In genomic region chr4:56531823-56532222, GRCh38 we compare ENCODE assay signal across 14 cellular contexts. TPM values are rescaled to one million over a fixed set of nuclear protein-coding genes. Genes with fewer than 3 reads are reported as not detected.
DNase-seq lines count a peak whose midpoint lies in the region; ATAC-seq, FAIRE-seq and TF ChIP-seq lines count a peak whose summit lies in the region.
"Had no signal": no experiment of that assay in that cellular context is flagged by ENCODE, and none has a peak within 500 bp of the region (broad histone marks: within the 10 kb centered on the region; RNA-seq: fewer than 3 reads in every experiment).

No MANE protein-coding gene starts in this region.

- H3K4me3 ChIP-seq in IMR-90 (ENCODE audit: insufficient read depth, low read depth, low read length): no peak overlapping the region
- peak overlapping the region; percentile 95 for H3K4me3 ChIP-seq in SK-N-MC
- peak overlapping the region; percentile 67; the same call in 1 of the 2 replicates for H3K4me3 ChIP-seq in K562
- no peak overlapping the region for H3K4me3 ChIP-seq in small intestine (ENCODE audit: low read depth in 1 of 2, low read length in 2 of 2)

- peaks cover 21% of the 10 kb centered on the region for H3K27me3 Mint-ChIP-seq in activated CD4-positive, alpha-beta T cell treated with anti-CD3 and anti-CD28 coated beads, Interleukin-2, amount 10 ng/mL, durations not matched to agents 24 days and 14 days

- no peaks in the 10 kb centered on the region for H3K9me3 Mint-ChIP-seq in activated CD4-positive, alpha-beta T cell treated with anti-CD3 and anti-CD28 coated beads, Interleukin-2, amount 10 ng/mL, durations not matched to agents 24 days and 14 days
- H3K9me3 Mint-ChIP-seq: H9 had no signal

- H3K4me1 Mint-ChIP-seq in activated CD4-positive, alpha-beta T cell treated with anti-CD3 and anti-CD28 coated beads, Interleukin-2, amount 10 ng/mL, durations not matched to agents 24 days and 14 days: no peaks in the 10 kb centered on the region

- no peaks in the 10 kb centered on the region; the same call in 1 of the 2 replicates for H3K9me1 ChIP-seq in IMR-90 (ENCODE audit: insufficient read depth, low read length)
- no peaks in the 10 kb centered on the region for H3K9me1 ChIP-seq in K562 (ENCODE audit: control insufficient read depth, insufficient read depth, low read length)

- no peaks in the 10 kb centered on the region; a peak in 1 of 4 replicates for H3K79me1 ChIP-seq in IMR-90 (ENCODE audit: low read depth in 1 of 2, low read length in 2 of 2)

- no peak overlapping the region for H4K8ac ChIP-seq in IMR-90 (ENCODE audit: low read depth in 2 of 2, low read length in 2 of 2)

- H3K9me3 ChIP-seq in IMR-90 (ENCODE audit: control insufficient read depth, insufficient read depth, low read length): no peaks in the 10 kb centered on the region
- no peaks in the 10 kb centered on the region for H3K9me3 ChIP-seq in SK-N-MC (ENCODE audit: low read depth, low read length)
- no peaks in the 10 kb centered on the region; the same call in 1 of the 2 replicates for H3K9me3 ChIP-seq in K562 (replicated peaks; ENCODE audit: control insufficient read depth, insufficient read depth, low read depth, low read length)
- H3K9me3 ChIP-seq in small intestine (ENCODE audit: control insufficient read depth, low read depth): no peaks in the 10 kb centered on the region

- H2BK5ac ChIP-seq in IMR-90 (ENCODE audit: low read depth, low read length, poor library complexity, severe bottlenecking): no peak overlapping the region

- peak overlapping the region; percentile 78; the same call in 1 of the 2 replicates for H3K4me2 ChIP-seq in IMR-90 (ENCODE audit: low read depth, low read length)
- peak overlapping the region; percentile 99 for H3K4me2 ChIP-seq in K562 (ENCODE audit: insufficient read depth, low read length)

- BruUV-seq in IMR-90 (replicated peaks; lab: Mats Ljungman, UMichigan) (no TSS peak), K562 (replicated peaks; lab: Mats Ljungman, UMichigan) (no TSS peak)

- no peak overlapping the region for H3K27ac ChIP-seq in IMR-90 (ENCODE audit: insufficient read depth, low read length)
- H3K27ac ChIP-seq in SK-N-MC: no peak overlapping the region
- H3K27ac ChIP-seq in K562 (ENCODE audit: extremely low read depth, low read depth, low read length): no peak overlapping the region; the same call in 1 of the 3 replicates
- H3K27ac ChIP-seq in small intestine (ENCODE audit: low read depth in 1 of 2, low read length in 1 of 2): no peak overlapping the region
- H3K27ac ChIP-seq: C4-2B had no signal

- H3K27me3 ChIP-seq in IMR-90 (ENCODE audit: control insufficient read depth, insufficient read depth, low read length) (peaks cover 2% of the 10 kb centered on the region; the same call in 1 of the 2 replicates), K562 (ENCODE audit: control insufficient read depth in 2 of 2, insufficient read depth in 2 of 2, low read length in 2 of 2) (no peaks in the 10 kb centered on the region), small intestine (ENCODE audit: control insufficient read depth in 2 of 2, insufficient read depth in 2 of 2, low read length in 2 of 2) (peaks cover 0 to 3% of the 10 kb centered on the region in 2 donors)

- H3K36me3 ChIP-seq in IMR-90 (ENCODE audit: control insufficient read depth, insufficient read depth, low read length): no peaks in the 10 kb centered on the region
- no peaks in the 10 kb centered on the region for H3K36me3 ChIP-seq in SK-N-MC (ENCODE audit: insufficient read depth, low read length)
- no peaks in the 10 kb centered on the region for H3K36me3 ChIP-seq in K562 (ENCODE audit: control insufficient read depth, insufficient read depth, low read length)
- no peaks in the 10 kb centered on the region for H3K36me3 ChIP-seq in small intestine (ENCODE audit: control insufficient read depth in 2 of 2, insufficient read depth in 2 of 2, low read length in 2 of 2)

- peaks cover 17% of the 10 kb centered on the region; the same call in 2 of the 3 replicates for H3K79me2 ChIP-seq in K562 (ENCODE audit: control insufficient read depth, insufficient read depth, low read length)

- no peak overlapping the region for H4K5ac ChIP-seq in IMR-90 (ENCODE audit: low read depth, low read length)

- 92% methylated on average over 4 of the region's 4 CpGs; no CpG with 5 or more reads in 1 of the 2 experiments for WGBS in IMR-90 (ENCODE audit: extremely low coverage in 2 of 2, insufficient read length in 1 of 2), 2 experiments
- WGBS in K562 (ENCODE audit: insufficient coverage, low coverage, missing lambda C conversion rate): 15% methylated on average over 4 of the region's 4 CpGs
- 79 to 84% (median 81%) methylated on average over 4 of the region's 4 CpGs for WGBS in small intestine, 3 donors

- H4K20me1 ChIP-seq in IMR-90 (ENCODE audit: insufficient read depth, low read length) (no peaks in the 10 kb centered on the region), K562 (replicated peaks; ENCODE audit: control insufficient read depth, insufficient read depth, low read length) (no peaks in the 10 kb centered on the region)

- TF ChIP-seq EP300 in K562 (IDR thresholded peaks at IDR 0.05; ENCODE audit: low read length): no peak

- H3K9ac ChIP-seq in IMR-90 (ENCODE audit: low read depth, low read length): no peak overlapping the region
- no peak overlapping the region for H3K9ac ChIP-seq in SK-N-MC (ENCODE audit: insufficient read length)
- peak overlapping the region; percentile 17 to 94; a peak in 3 of 4 replicates for H3K9ac ChIP-seq in K562 (ENCODE audit: insufficient read depth in 1 of 2, low read depth in 2 of 2, low read length in 2 of 2)

- H2BK20ac ChIP-seq in IMR-90 (ENCODE audit: low read depth, low read length): no peak overlapping the region

- no peak for TF ChIP-seq POLR2A in IMR-90 (IDR thresholded peaks at IDR 0.05; ENCODE audit: low read depth, low read length)
- TF ChIP-seq POLR2A in K562 (conservative IDR thresholded peaks at IDR 0.05): no peak

- no peak overlapping the region for H3K56ac ChIP-seq in IMR-90 (ENCODE audit: extremely low read depth, insufficient read depth, low read length)

- DNase-seq in IMR-90: no peak
- DNase-seq in SK-N-MC (ENCODE audit: low read depth, low spot score): no peak
- DNase-seq in K562 (ENCODE audit: extremely low read depth in 1 of 4, low spot score in 3 of 4): peak in 2 of 4 experiments; percentile 43 to 57
- DNase-seq in small intestine: peak; percentile 18
- DNase-seq in midbrain (lab: John Stamatoyannopoulos, UW): no peak
- DNase-seq in occipital lobe (lab: John Stamatoyannopoulos, UW): no peak
- DNase-seq in SW 1271 (lab: John Stamatoyannopoulos, UW): no peak
- no peak for DNase-seq in activated CD4-positive, alpha-beta T cell treated with anti-CD3 and anti-CD28 coated beads, Interleukin-2, amount 10 ng/mL, durations not matched to agents 24 days and 14 days
- DNase-seq: DMS153, H9, NCI-H446 treated with DMSO at 0.1 percent for 48 hours, NCI-H748 treated with DMSO at 0.1 percent for 48 hours, SIG-M5 had no signal

- no peak overlapping the region for H2AK9ac ChIP-seq in IMR-90 (replicated peaks; ENCODE audit: low read depth, low read length, poor library complexity)

- no peak overlapping the region for H2AFZ ChIP-seq in IMR-90 (replicated peaks; ENCODE audit: low read length, poor library complexity)
- peak overlapping the region; percentile 100 for H2AFZ ChIP-seq in K562 (ENCODE audit: low read depth, low read length)

- H2BK15ac ChIP-seq in IMR-90 (ENCODE audit: low read depth, low read length): no peak overlapping the region

- no peak overlapping the region for H3K23ac ChIP-seq in IMR-90 (ENCODE audit: low read depth, low read length)

- no peak for TF ChIP-seq CTCF in IMR-90 (conservative IDR thresholded peaks at IDR 0.05; ENCODE audit: low read depth, low read length)
- TF ChIP-seq CTCF in K562 (IDR thresholded peaks at IDR 0.05 in 2 of 3, conservative IDR thresholded peaks at IDR 0.05 in 1 of 3; ENCODE audit: insufficient read depth in 2 of 3, low read depth in 1 of 3, low read length in 3 of 3): no peak

- FAIRE-seq in K562 (lab: Jason Lieb, UNC) (peak; percentile 76), small intestine (lab: Jason Lieb, UNC) (no peak)

- dilution Hi-C loops in IMR-90 (cut with HindIII; ENCODE audit: low sequenced_read_pairs, unreplicated experiment): no loop called here

- no peak for TF ChIP-seq RAD21 in IMR-90 (IDR thresholded peaks at IDR 0.05; ENCODE audit: low read length)
- no peak for TF ChIP-seq RAD21 in K562 (CRISPR knock-in tag; conservative IDR thresholded peaks at IDR 0.05 in 1 of 2, IDR thresholded peaks at IDR 0.05 in 1 of 2)

- H3K4ac ChIP-seq in IMR-90 (ENCODE audit: low read depth, low read length): no peak overlapping the region

- no peak overlapping the region for H2AK5ac ChIP-seq in IMR-90 (ENCODE audit: low read depth, low read length)

- H3K14ac ChIP-seq in IMR-90 (replicated peaks; ENCODE audit: low read depth, low read length): no peak overlapping the region

- H3K18ac ChIP-seq in IMR-90 (ENCODE audit: low read depth, low read length): no peak overlapping the region

- no peak overlapping the region for H4K91ac ChIP-seq in IMR-90 (ENCODE audit: insufficient read depth, low read depth, low read length)

- POLR2A ChIA-PET in IMR-90 (lab: Charles Lee; ENCODE audit: unreplicated experiment) (no interaction called here), K562 (lab: Yijun Ruan, JAX) (interaction anchor here (1.0 to 1.6 kb wide), 4 partner anchors 13 to 39 kb away, joined by 3 to 4 read pairs (median 4); no protein-coding TSS in a partner anchor)

- no peak overlapping the region for H3K27ac Mint-ChIP-seq in activated CD4-positive, alpha-beta T cell treated with anti-CD3 and anti-CD28 coated beads, Interleukin-2, amount 10 ng/mL, durations not matched to agents 24 days and 14 days
- H3K27ac Mint-ChIP-seq: H9 had no signal

- H3K4me1 ChIP-seq in IMR-90 (ENCODE audit: control insufficient read depth, insufficient read depth, low read length) (0 out of 2 replicates have a peak, but pooled peaks cover 2% of the 10 kb centered on the region), K562 (replicated peaks in 1 of 2; ENCODE audit: control insufficient read depth in 2 of 2, insufficient read depth in 2 of 2, low read length in 2 of 2) (peaks cover 9 to 17% of the 10 kb centered on the region in 2 experiments), small intestine (ENCODE audit: control insufficient read depth in 2 of 2, insufficient read depth in 1 of 2, low read depth in 1 of 2, low read length in 1 of 2) (peaks cover 0 to 2% of the 10 kb centered on the region in 2 donors)

- H3K36me3 Mint-ChIP-seq in activated CD4-positive, alpha-beta T cell treated with anti-CD3 and anti-CD28 coated beads, Interleukin-2, amount 10 ng/mL, durations not matched to agents 24 days and 14 days (ENCODE audit: low read depth): no peaks in the 10 kb centered on the region

- in situ Hi-C loops in IMR-90 (cut with MboI; ENCODE audit: low sequenced_read_pairs): no loop called here
- in situ Hi-C loops in K562 (cut with MboI): no loop called here

- CTCF ChIA-PET in IMR-90 (lab: Yijun Ruan, JAX): no interaction called here
- CTCF ChIA-PET in K562 (lab: Yijun Ruan, JAX; ENCODE audit: low intra/inter-chr PET ratio): no interaction called here

- H3K4me3 Mint-ChIP-seq in activated CD4-positive, alpha-beta T cell treated with anti-CD3 and anti-CD28 coated beads, Interleukin-2, amount 10 ng/mL, durations not matched to agents 24 days and 14 days: no peak overlapping the region
- H3K4me3 Mint-ChIP-seq: H9 had no signal

- ATAC-seq in IMR-90 (ENCODE audit: low read depth) (no peak), K562 (peak; percentile 41)

- no peak overlapping the region for H2BK120ac ChIP-seq in IMR-90 (ENCODE audit: low read depth, low read length)

- intact Hi-C loops in IMR-90 (cut with micrococcal nuclease): no loop called here
- intact Hi-C loops in K562 (cut with micrococcal nuclease): no loop called here
- intact Hi-C loops in activated CD4-positive, alpha-beta T cell treated with anti-CD3 and anti-CD28 coated beads, Interleukin-2, amount 10 ng/mL, durations not matched to agents 24 days and 14 days (cut with micrococcal nuclease): loop anchor here (2.0 kb wide), 3 partner anchors 13 to 125 kb away; partner anchors contain the start of gene PPAT

RNA-seq across cellular contexts. Expression of gene ARL9, which starts 26.2 kb away (rescaled TPM):
- total RNA-seq in IMR-90 (2012; rRNA removed): 0.18 and 0.28 TPM in 2 replicates
- polyA plus RNA-seq in IMR-90 (2012; rRNA removed): 0.49 and 0.51 TPM in 2 replicates
- polyA plus RNA-seq in IMR-90 (2012; cell fraction: cytosol; rRNA removed): 0.30 and 0.77 TPM in 2 replicates
- 0.03 and 0.44 TPM in 2 replicates for polyA plus RNA-seq in IMR-90 (2012; cell fraction: nucleus; rRNA removed; ENCODE audit: low replicate concordance)
- total RNA-seq in K562 (2011; cell fraction: chromatin; rRNA removed; ENCODE audit: low replicate concordance): 0.21 TPM in 1 of 2 replicates, not detected in the other
- total RNA-seq in K562 (2011; cell fraction: nucleolus; rRNA removed): 0.33 TPM in 1 of 2 replicates, not detected in the other
- 0.69 TPM in 1 of 2 replicates, not detected in the other for total RNA-seq in K562 (2011; cell fraction: nucleoplasm; rRNA removed)
- not detected in 2 replicates for total RNA-seq in K562 (2014; rRNA removed)
- 0.15 TPM in 1 of 2 replicates, not detected in the other for total RNA-seq in K562 (2014; rRNA removed; fragmentation: Illumina TruSeq; extraction: Trizol)
- total RNA-seq in K562 (2015; rRNA removed; fragmentation: Illumina TruSeq; extraction: Trizol): 0.11 TPM in 1 of 2 replicates, not detected in the other
- 0.11 and 0.22 TPM in 2 replicates for total RNA-seq in K562 (2021)
- polyA plus RNA-seq in K562 (2011; rRNA removed): 0.07 TPM in 1 of 2 replicates, not detected in the other
- polyA plus RNA-seq in K562 (2011; cell fraction: cytosol; rRNA removed): 0.09 TPM in 1 of 2 replicates, not detected in the other
- 0.08 TPM in 1 of 2 replicates, not detected in the other for polyA plus RNA-seq in K562 (2011; cell fraction: nucleus; rRNA removed)
- polyA plus RNA-seq in K562 (2012): 0.05 and 0.15 TPM in 2 replicates
- polyA plus RNA-seq in K562 (2014; fragmentation: Illumina TruSeq; extraction: Trizol): not detected in 2 replicates
- polyA plus RNA-seq in K562 (2014; fragmentation: Nextera tagmentation; extraction: Ambion mirVana): under 1 TPM in 1 of 2 experiments, not detected in 1; 0.10 TPM
- polyA plus RNA-seq in K562 (2014; rRNA removed): not detected in 2 replicates
- 0.14 TPM in 1 of 2 replicates, not detected in the other for polyA minus RNA-seq in K562 (2011; rRNA and poly(A)+ RNA removed)
- polyA minus RNA-seq in K562 (2011; cell fraction: cytosol; rRNA and poly(A)+ RNA removed): not detected in 2 replicates
- not detected in 2 replicates for polyA minus RNA-seq in K562 (2011; cell fraction: nucleus; rRNA and poly(A)+ RNA removed)
- 1 to 10 TPM in 1 of 3 donors, under 1 TPM in 1, not detected in 1; 0.54 to 2.1 TPM for polyA plus RNA-seq in small intestine
- total RNA-seq in occipital lobe: 3.4 TPM
- 0.07 TPM in 1 of 2 replicates, not detected in the other for total RNA-seq in activated CD4-positive, alpha-beta T cell treated with anti-CD3 and anti-CD28 coated beads, Interleukin-2, amount 10 ng/mL, durations not matched to agents 24 days and 14 days
- total RNA-seq: H9 had no signal

Comparison
In these comparisons a context has a peak if more than half of its experiments do, and no peak if none do; other contexts are left out.
1. H3K4me3 ChIP-seq: peak in SK-N-MC (single experiment) and K562 (single experiment); none in IMR-90 (single experiment) and small intestine (0 of 2).
2. H3K9ac ChIP-seq: peak in K562 (2 of 2); none in IMR-90 (single experiment) and SK-N-MC (single experiment).